9 cellular contexts compared by ENCODE assay signal in the genomic region with DNA sequence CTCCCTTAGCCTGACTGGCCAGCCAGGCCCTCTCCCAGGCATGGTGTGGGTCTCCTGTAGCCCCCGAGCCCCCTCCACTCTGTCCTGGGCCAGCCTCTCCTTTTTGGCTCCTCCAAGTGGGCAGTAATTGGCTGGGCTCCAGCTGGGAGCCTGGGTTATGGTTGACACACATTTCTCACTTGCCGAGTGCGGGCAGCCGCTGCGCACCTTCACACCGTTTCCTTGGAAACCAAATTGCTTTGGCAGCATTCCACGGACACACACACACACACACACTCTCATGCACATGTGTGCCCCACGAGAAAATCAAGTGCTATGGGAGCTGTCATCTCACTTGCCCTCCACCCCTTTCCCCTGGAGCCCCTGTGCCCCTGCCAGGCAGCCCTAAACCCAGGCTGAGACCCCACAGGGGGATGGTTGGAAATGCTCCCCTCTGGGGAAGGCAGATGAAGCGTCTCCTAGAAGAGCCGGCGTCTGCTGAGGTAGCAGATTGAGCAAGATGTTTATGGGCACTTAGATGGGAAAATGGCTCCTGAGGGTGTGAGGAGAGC.
DNase-seq lines count a peak whose midpoint lies in the region; ATAC-seq and TF ChIP-seq lines count a peak whose summit lies in the region.
"Had no signal": no experiment of that assay in that cellular context is flagged by ENCODE, and none has a peak within 500 bp of the region (broad histone marks: within the 10 kb centered on the region; RNA-seq: fewer than 3 reads in every experiment).

No MANE protein-coding gene starts in this region.

- no peak overlapping the region for H3K4me3 ChIP-seq in fibroblast of mammary gland (ENCODE audit: control insufficient read depth, low read depth, low read length)

- no peak for TF ChIP-seq CTCF in fibroblast of mammary gland (conservative IDR thresholded peaks at IDR 0.05; ENCODE audit: control insufficient read depth, insufficient read depth, low read depth, low read length)

- DNase-seq in HT-29 (ENCODE audit: low spot score) (peak; percentile 56), NCI-H69 (lab: John Stamatoyannopoulos, UW) (peak; percentile 91), fibroblast of mammary gland (ENCODE audit: low read depth) (peak; percentile 16), putamen (ENCODE audit: low spot score) (peak; percentile 37)
- DNase-seq in stimulated activated CD4-positive, alpha-beta T cell treated with anti-CD3 and anti-CD28 coated beads, Interleukin-12 subunit alpha, Interleukin-12 subunit beta, amount 100 ng/mL, for 4 hours = no peak
- no peak for DNase-seq in activated CD4-positive, alpha-beta T cell treated with anti-CD3 and anti-CD28 coated beads for 1 hour
- DNase-seq: brain microvascular endothelial cell had no signal

- ATAC-seq in HG02759 (IDR thresholded peaks at IDR 0.05; ENCODE audit: unreplicated experiment) (no peak), GM18867 (IDR thresholded peaks at IDR 0.05; ENCODE audit: unreplicated experiment) (no peak)

Comparison
In these comparisons a context has a peak if more than half of its experiments do, and no peak if none do; other contexts are left out.
1. DNase-seq: peak in HT-29 (single experiment), NCI-H69 (single experiment), fibroblast of mammary gland (single experiment) and putamen (single experiment); none in stimulated activated CD4-positive, alpha-beta T cell treated with anti-CD3 and anti-CD28 coated beads, Interleukin-12 subunit alpha, Interleukin-12 subunit beta, amount 100 ng/mL, for 4 hours (single experiment) and activated CD4-positive, alpha-beta T cell treated with anti-CD3 and anti-CD28 coated beads for 1 hour (single experiment).